14 cellular contexts compared by ENCODE assay signal in the genomic region with DNA sequence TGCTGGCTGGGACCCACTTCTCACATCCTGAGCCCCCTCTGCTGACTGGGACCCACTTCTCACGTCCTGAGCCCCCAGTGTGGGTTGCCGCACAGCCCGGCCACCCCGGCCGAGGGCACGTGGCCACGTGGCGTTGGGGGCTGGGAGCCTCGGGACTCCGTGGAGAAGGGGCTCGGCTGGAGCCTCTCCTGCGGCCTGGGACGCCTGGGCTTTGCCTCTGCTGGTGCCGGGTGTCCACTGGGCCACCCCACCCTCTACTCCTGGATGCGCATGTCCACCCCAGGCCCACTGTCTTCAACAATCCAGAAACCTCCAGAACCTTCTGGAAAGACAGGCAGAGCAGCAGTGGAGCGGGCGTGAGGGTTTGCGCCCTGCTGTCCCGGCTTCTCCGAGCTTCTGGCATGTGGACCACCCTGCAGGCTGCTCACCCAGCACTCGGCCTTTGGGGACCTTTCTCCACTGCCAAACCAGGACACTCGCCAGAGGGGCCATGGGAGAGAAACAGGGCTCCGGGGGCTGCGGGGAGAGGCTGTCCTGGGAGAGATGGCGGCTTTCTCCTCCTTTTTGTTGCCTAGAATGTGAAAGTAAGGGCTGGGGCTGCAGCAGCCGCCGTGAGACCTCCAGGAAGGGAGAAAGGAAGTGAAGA.
"Had no signal": no experiment of that assay in that cellular context is flagged by ENCODE, and none has a peak within 500 bp of the region (broad histone marks: within the 10 kb centered on the region; RNA-seq: fewer than 3 reads in every experiment).

No MANE protein-coding gene starts in this region.

- H3K4me3 Mint-ChIP-seq: dendritic cell treated with granulocyte-macrophage colony-stimulating factor and Interleukin-4, amounts not matched to agents 40 ng/mL and 50 ng/mL, for 4 days; nephron had no signal

- H3K27ac ChIP-seq: epithelial cell of prostate, sigmoid colon had no signal

- H3K9me3 Mint-ChIP-seq: activated CD4-positive, alpha-beta T cell treated with anti-CD3 and anti-CD28 coated beads, Interleukin-2, amount 10 ng/mL, durations not matched to agents 24 days and 14 days; activated T-helper 17 cell treated with anti-CD3 and anti-CD28 coated beads, Interleukin-2, amount 50 U/mL, for 72 hours; dendritic cell treated with granulocyte-macrophage colony-stimulating factor and Interleukin-4, amounts not matched to agents 40 ng/mL and 50 ng/mL, for 4 days; effector memory CD8-positive, alpha-beta T cell; nephron; stimulated activated naive CD8-positive, alpha-beta T cell treated with anti-CD3 and anti-CD28 coated beads, Interleukin-15, amount 100 ng/mL, for 72 hours; type B pancreatic cell had no signal

- H3K4me3 ChIP-seq: sigmoid colon had no signal

- H3K9me3 ChIP-seq: sigmoid colon had no signal

- H3K36me3 ChIP-seq: sigmoid colon had no signal

- ATAC-seq: activated T-helper 17 cell treated with anti-CD3 and anti-CD28 coated beads, Interleukin-2, amount 50 U/mL, for 72 hours; effector memory CD8-positive, alpha-beta T cell; stimulated activated naive CD8-positive, alpha-beta T cell treated with anti-CD3 and anti-CD28 coated beads, Interleukin-15, amount 100 ng/mL, for 72 hours had no signal

- H3K36me3 Mint-ChIP-seq: type B pancreatic cell had no signal

- DNase-seq: activated CD4-positive, alpha-beta T cell treated with anti-CD3 and anti-CD28 coated beads, Interleukin-2, amount 10 ng/mL, durations not matched to agents 24 days and 14 days; activated CD4-positive, CD25-positive, alpha-beta regulatory T cell; cerebellar nuclear complex; effector memory CD8-positive, alpha-beta T cell; occipital lobe; sigmoid colon; stimulated activated CD4-positive, alpha-beta T cell treated with anti-CD3 and anti-CD28 coated beads, Interleukin-1b, Interleukin-23, amount 100 ng/mL, for 48 hours; stimulated activated naive CD8-positive, alpha-beta T cell treated with anti-CD3 and anti-CD28 coated beads, Interleukin-15, amount 100 ng/mL, for 72 hours had no signal

- H3K4me1 ChIP-seq: sigmoid colon had no signal

- H3K27ac Mint-ChIP-seq: activated CD4-positive, alpha-beta T cell treated with anti-CD3 and anti-CD28 coated beads, Interleukin-2, amount 10 ng/mL, durations not matched to agents 24 days and 14 days; activated T-helper 17 cell treated with anti-CD3 and anti-CD28 coated beads, Interleukin-2, amount 50 U/mL, for 72 hours; dendritic cell treated with granulocyte-macrophage colony-stimulating factor and Interleukin-4, amounts not matched to agents 40 ng/mL and 50 ng/mL, for 4 days; nephron; progenitor cell of endocrine pancreas had no signal
